1 cellular context compared by ENCODE assay signal in the genomic region with DNA sequence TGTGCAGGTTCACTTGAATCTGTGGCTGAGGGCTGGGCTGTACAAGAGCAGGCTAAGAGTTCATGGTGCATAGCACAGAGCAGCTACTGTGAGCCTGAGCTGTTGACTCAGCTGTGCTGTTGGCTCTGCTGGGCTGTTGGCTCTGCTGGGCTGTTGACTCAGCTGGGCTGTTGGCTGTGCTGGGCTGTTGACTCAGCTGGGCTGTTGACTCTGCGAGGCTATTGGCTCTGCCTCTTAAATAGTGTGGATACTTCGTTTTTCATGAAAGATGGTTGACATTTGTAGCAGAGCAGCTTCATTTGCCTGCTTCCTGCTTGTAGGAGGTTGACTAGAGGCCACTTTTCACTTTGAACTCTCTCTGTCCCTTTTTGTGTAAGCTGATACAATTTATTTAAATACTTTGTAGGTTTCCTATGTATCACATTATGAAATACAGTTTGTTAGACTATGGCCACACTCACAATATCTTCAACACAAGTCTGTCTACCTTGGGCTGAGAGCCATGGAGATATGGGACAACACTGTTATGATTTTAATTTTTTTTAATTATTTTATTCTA.
TF ChIP-seq lines count a peak whose summit lies in the region.

No MANE protein-coding gene starts in this region.

TF ChIP-seq in endothelial cell of umbilical vein, 7 proteins besides CTCF, POLR2A, EP300 and RAD21 (continued from another document):
- TF ChIP-seq, protein P1, sequence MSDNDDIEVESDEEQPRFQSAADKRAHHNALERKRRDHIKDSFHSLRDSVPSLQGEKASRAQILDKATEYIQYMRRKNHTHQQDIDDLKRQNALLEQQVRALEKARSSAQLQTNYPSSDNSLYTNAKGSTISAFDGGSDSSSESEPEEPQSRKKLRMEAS (IDR thresholded peaks at IDR 0.05; ENCODE audit: insufficient read depth, insufficient read length) = no peak
